ENCODE assay signal across 8 cellular contexts in genomic region chr2:217789736-217790181, GRCh38.
A peak's percentile ranks its signal among the peaks of the same experiment; 100 is the strongest.
DNase-seq lines count a peak whose midpoint lies in the region; ATAC-seq and TF ChIP-seq lines count a peak whose summit lies in the region.

No MANE protein-coding gene starts in this region.

- TF ChIP-seq CTCF in tibial artery (IDR thresholded peaks at IDR 0.05): no peak

- peak; percentile 24 for DNase-seq in activated T-cell treated with anti-CD3 and anti-CD28 coated beads, Interleukin-2, amount 50 U/mL, for 1 hour
- DNase-seq in activated T-cell treated with anti-CD3 and anti-CD28 coated beads for 4 hours (no peak), left kidney (ENCODE audit: low read depth, low spot score) (peak; percentile 75), tibial artery (peak in 1 of 2 donors; percentile 65), GM19238 (ENCODE audit: insufficient read length, low spot score) (no peak)
- no peak for DNase-seq in activated T-cell treated with anti-CD3 and anti-CD28 coated beads, Interleukin-2, amount 50 U/mL, for 4 hours
- DNase-seq in effector CD8-positive, alpha-beta T cell (lab: John Stamatoyannopoulos, UW): no peak

- H3K4me1 Mint-ChIP-seq in activated T-cell treated with anti-CD3 and anti-CD28 coated beads, Interleukin-2, amount 50 U/mL, for 4 hours (ENCODE audit: low read depth): peaks cover 15% of the 10 kb centered on the region

- H3K4me3 ChIP-seq in tibial artery: peak overlapping the region in 1 of 2 donors; percentile 20

- H3K27me3 ChIP-seq in tibial artery: no peaks in the 10 kb centered on the region

- peak overlapping the region; percentile 49 for H3K4me3 Mint-ChIP-seq in activated T-cell treated with anti-CD3 and anti-CD28 coated beads, Interleukin-2, amount 50 U/mL, for 4 hours

- H3K36me3 Mint-ChIP-seq in activated T-cell treated with anti-CD3 and anti-CD28 coated beads, Interleukin-2, amount 50 U/mL, for 4 hours (ENCODE audit: insufficient read depth): no peaks in the 10 kb centered on the region

- no peaks in the 10 kb centered on the region for H3K9me3 Mint-ChIP-seq in activated T-cell treated with anti-CD3 and anti-CD28 coated beads, Interleukin-2, amount 50 U/mL, for 4 hours

- H3K27me3 Mint-ChIP-seq in activated T-cell treated with anti-CD3 and anti-CD28 coated beads, Interleukin-2, amount 50 U/mL, for 4 hours (ENCODE audit: low read depth): no peaks in the 10 kb centered on the region

- intact Hi-C loops in tibial artery (cut with DNase I; ENCODE audit: low total_unique reads): loop anchor here (2.0 to 10.0 kb wide), 4 partner anchors 98 to 275 kb away; partner anchors contain the start of gene RUFY4

- peak overlapping the region; percentile 58 to 62 for H3K27ac ChIP-seq in tibial artery

- no peaks in the 10 kb centered on the region for H3K9me3 ChIP-seq in tibial artery

- H3K36me3 ChIP-seq in tibial artery: peaks cover 26 to 44% (median 42%) of the 10 kb centered on the region in 3 donors

- peaks cover 0 to 37% (median 14%) of the 10 kb centered on the region in 4 donors for H3K4me1 ChIP-seq in tibial artery

- peak in 1 of 2 donors; percentile 17 for ATAC-seq in activated T-cell treated with anti-CD3 and anti-CD28 coated beads, Interleukin-2, amount 50 U/mL, for 4 hours
- no peak for ATAC-seq in HG02981 (IDR thresholded peaks at IDR 0.05; ENCODE audit: unreplicated experiment)

Comparison
In these comparisons a context has a peak if more than half of its experiments do, and no peak if none do; other contexts are left out.
1. DNase-seq: peak in activated T-cell treated with anti-CD3 and anti-CD28 coated beads, Interleukin-2, amount 50 U/mL, for 1 hour (single experiment) and left kidney (single experiment); none in activated T-cell treated with anti-CD3 and anti-CD28 coated beads for 4 hours (single experiment), activated T-cell treated with anti-CD3 and anti-CD28 coated beads, Interleukin-2, amount 50 U/mL, for 4 hours (single experiment), GM19238 (single experiment) and effector CD8-positive, alpha-beta T cell (single experiment).